Comparison of ENCODE assay signal across 1 cellular context in genomic region chr13:80921971-80922370, GRCh38.
TF ChIP-seq lines count a peak whose summit lies in the region.

No MANE protein-coding gene starts in this region.

TF ChIP-seq in SK-N-SH treated with all-trans-retinoic acid at 6 μM for 48 hours, 23 proteins besides CTCF, POLR2A, EP300 and RAD21 (continued from another document):
- no peak for TF ChIP-seq CSRNP3 (CRISPR knock-in tag; IDR thresholded peaks at IDR 0.05)
- no peak for TF ChIP-seq ARNTL (CRISPR knock-in tag; IDR thresholded peaks at IDR 0.05; ENCODE audit: borderline replicate concordance, low read depth)
- no peak for TF ChIP-seq TOX (CRISPR knock-in tag; IDR thresholded peaks at IDR 0.05; ENCODE audit: borderline replicate concordance)
- no peak for TF ChIP-seq OSR1 (CRISPR knock-in tag; IDR thresholded peaks at IDR 0.05)
- no peak for TF ChIP-seq PATZ1 (CRISPR knock-in tag; IDR thresholded peaks at IDR 0.05; ENCODE audit: borderline replicate concordance)
- TF ChIP-seq SNAI2 (CRISPR knock-in tag; IDR thresholded peaks at IDR 0.05), result no peak
- no peak for TF ChIP-seq ZFP30 (CRISPR knock-in tag; IDR thresholded peaks at IDR 0.05)
- no peak for TF ChIP-seq ZC3H10 (CRISPR knock-in tag; IDR thresholded peaks at IDR 0.05)
- TF ChIP-seq ESRRG (CRISPR knock-in tag; IDR thresholded peaks at IDR 0.05), result no peak
- no peak for TF ChIP-seq BACH2 (CRISPR knock-in tag; IDR thresholded peaks at IDR 0.05; ENCODE audit: borderline replicate concordance)
- no peak for TF ChIP-seq TCF4 (CRISPR knock-in tag; IDR thresholded peaks at IDR 0.05; ENCODE audit: borderline replicate concordance)
- TF ChIP-seq, protein P1, sequence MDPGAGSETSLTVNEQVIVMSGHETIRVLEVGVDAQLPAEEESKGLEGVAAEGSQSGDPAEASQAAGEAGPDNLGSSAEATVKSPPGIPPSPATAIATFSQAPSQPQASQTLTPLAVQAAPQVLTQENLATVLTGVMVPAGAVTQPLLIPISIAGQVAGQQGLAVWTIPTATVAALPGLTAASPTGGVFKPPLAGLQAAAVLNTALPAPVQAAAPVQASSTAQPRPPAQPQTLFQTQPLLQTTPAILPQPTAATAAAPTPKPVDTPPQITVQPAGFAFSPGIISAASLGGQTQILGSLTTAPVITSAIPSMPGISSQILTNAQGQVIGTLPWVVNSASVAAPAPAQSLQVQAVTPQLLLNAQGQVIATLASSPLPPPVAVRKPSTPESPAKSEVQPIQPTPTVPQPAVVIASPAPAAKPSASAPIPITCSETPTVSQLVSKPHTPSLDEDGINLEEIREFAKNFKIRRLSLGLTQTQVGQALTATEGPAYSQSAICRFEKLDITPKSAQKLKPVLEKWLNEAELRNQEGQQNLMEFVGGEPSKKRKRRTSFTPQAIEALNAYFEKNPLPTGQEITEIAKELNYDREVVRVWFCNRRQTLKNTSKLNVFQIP (CRISPR knock-in tag; IDR thresholded peaks at IDR 0.05; ENCODE audit: borderline replicate concordance, low read depth), result no peak
- TF ChIP-seq ZNF565 (CRISPR knock-in tag; conservative IDR thresholded peaks at IDR 0.05; ENCODE audit: low read depth), result no peak
